8 cellular contexts compared by ENCODE assay signal in the genomic region with DNA sequence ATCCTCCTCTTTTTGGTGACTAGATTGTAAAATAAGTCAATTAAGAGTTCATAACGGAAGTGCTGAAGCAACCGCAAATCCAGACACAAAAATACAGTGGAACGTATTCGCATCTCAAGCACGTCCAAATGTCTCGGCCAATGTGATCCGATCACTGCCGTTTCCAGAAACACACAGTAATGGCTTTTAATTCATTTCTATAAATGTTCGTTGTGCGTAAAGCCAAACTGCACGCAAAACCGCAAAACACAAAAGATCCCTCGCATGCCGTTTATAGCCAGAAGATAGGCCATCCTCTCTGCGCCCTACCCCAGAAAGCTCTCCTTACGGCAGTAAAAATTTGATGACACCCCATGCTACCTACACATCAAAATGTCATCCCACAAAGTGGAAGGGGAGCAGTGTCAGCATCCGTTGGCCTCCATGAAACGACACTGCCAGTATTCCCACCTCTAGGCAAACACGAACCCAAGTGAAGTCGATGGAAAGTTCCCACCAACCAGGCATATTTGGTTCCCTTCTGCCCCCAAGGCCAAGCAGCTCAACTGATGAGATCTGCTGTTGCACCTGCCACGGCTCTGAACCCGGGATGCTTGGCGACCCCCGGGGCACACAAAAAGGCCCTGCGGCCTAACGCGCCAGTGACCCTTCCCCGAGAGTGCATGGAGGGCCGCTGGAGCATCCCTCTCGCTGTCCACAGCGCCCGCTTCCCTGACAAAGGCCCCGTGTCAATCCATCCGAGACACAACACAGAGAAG. TPM values are rescaled to one million over a fixed set of nuclear protein-coding genes. Genes with fewer than 3 reads are reported as not detected.
DNase-seq lines count a peak whose midpoint lies in the region; ATAC-seq, FAIRE-seq and TF ChIP-seq lines count a peak whose summit lies in the region.

No MANE protein-coding gene starts in this region.

- H3K4me3 Mint-ChIP-seq in activated CD8-positive, alpha-beta T cell treated with anti-CD3 and anti-CD28 coated beads, Interleukin-2, amount 10 ng/mL, durations not matched to agents 7 days and 5 days = peak overlapping the region; percentile 97

- no peak overlapping the region for H3K27ac ChIP-seq in AG04450 (ENCODE audit: low read depth, low read length)
- no peak overlapping the region for H3K27ac ChIP-seq in right cardiac atrium (ENCODE audit: low read length)

- DNase-seq in AG04450 (ENCODE audit: low read depth, low spot score) (no peak), H54 (ENCODE audit: insufficient read length, low spot score) (peak; percentile 8), right cardiac atrium (peak in 1 of 3 donors; percentile 52), retina (peak; percentile 70)
- no peak for DNase-seq in activated CD8-positive, alpha-beta T cell treated with anti-CD3 and anti-CD28 coated beads, Interleukin-2, amount 10 ng/mL, durations not matched to agents 7 days and 5 days
- DNase-seq in activated CD4-positive, alpha-beta T cell treated with anti-CD3 and anti-CD28 coated beads for 1 hour = no peak
- DNase-seq in activated CD4-positive, CD25-positive, alpha-beta regulatory T cell (lab: John Stamatoyannopoulos, UW) = no peak

- H3K4me1 Mint-ChIP-seq in activated CD8-positive, alpha-beta T cell treated with anti-CD3 and anti-CD28 coated beads, Interleukin-2, amount 10 ng/mL, durations not matched to agents 7 days and 5 days (ENCODE audit: low read depth) = peaks cover 22% of the 10 kb centered on the region

- H3K27ac Mint-ChIP-seq in activated CD8-positive, alpha-beta T cell treated with anti-CD3 and anti-CD28 coated beads, Interleukin-2, amount 10 ng/mL, durations not matched to agents 7 days and 5 days = peak overlapping the region; percentile 92

- no peak for TF ChIP-seq CTCF in AG04450 (IDR thresholded peaks at IDR 0.05; ENCODE audit: low read depth, low read length)

- no peaks in the 10 kb centered on the region for H3K27me3 Mint-ChIP-seq in activated CD8-positive, alpha-beta T cell treated with anti-CD3 and anti-CD28 coated beads, Interleukin-2, amount 10 ng/mL, durations not matched to agents 7 days and 5 days (ENCODE audit: low read depth)

- FAIRE-seq in H54 (lab: Jason Lieb, UNC) = no peak

- CTCF ChIA-PET in AG04450 (lab: Charles Lee) = interaction anchor here (0.7 kb wide), 1 partner anchor 145 kb away, joined by 4 read pairs; no protein-coding TSS in a partner anchor
- CTCF ChIA-PET in activated CD8-positive, alpha-beta T cell treated with anti-CD3 and anti-CD28 coated beads, Interleukin-2, amount 10 ng/mL, durations not matched to agents 7 days and 5 days (lab: Charles Lee) = interaction anchor here (1.2 kb wide), 1 partner anchor 183 kb away, joined by 4 read pairs; no protein-coding TSS in a partner anchor

- H3K9me3 Mint-ChIP-seq in activated CD8-positive, alpha-beta T cell treated with anti-CD3 and anti-CD28 coated beads, Interleukin-2, amount 10 ng/mL, durations not matched to agents 7 days and 5 days (ENCODE audit: insufficient read depth) = no peaks in the 10 kb centered on the region

- H3K36me3 Mint-ChIP-seq in activated CD8-positive, alpha-beta T cell treated with anti-CD3 and anti-CD28 coated beads, Interleukin-2, amount 10 ng/mL, durations not matched to agents 7 days and 5 days (ENCODE audit: low read depth) = peaks cover 3% of the 10 kb centered on the region

- POLR2A ChIA-PET in AG04450 (lab: Yijun Ruan, JAX) = no interaction called here
- POLR2A ChIA-PET in activated CD8-positive, alpha-beta T cell treated with anti-CD3 and anti-CD28 coated beads, Interleukin-2, amount 10 ng/mL, durations not matched to agents 7 days and 5 days (lab: Charles Lee) = no interaction called here

- no peak for ATAC-seq in activated CD8-positive, alpha-beta T cell treated with anti-CD3 and anti-CD28 coated beads, Interleukin-2, amount 10 ng/mL, durations not matched to agents 7 days and 5 days
- ATAC-seq in right cardiac atrium = no peak
- no peak for ATAC-seq in HG02885 (IDR thresholded peaks at IDR 0.05; ENCODE audit: poor library complexity, unreplicated experiment)

- WGBS in right cardiac atrium = 49% methylated on average over 34 of the region's 34 CpGs

- H3K4me3 ChIP-seq in AG04450 (ENCODE audit: low read depth, low read length) (peak overlapping the region; percentile 74), right cardiac atrium (ENCODE audit: low read length) (peak overlapping the region; percentile 91)

- intact Hi-C loops in right cardiac atrium (cut with DNase I) = loop anchor here in 2 of 4 donors (10.0 kb wide), 2 partner anchors 96 to 186 kb away; no protein-coding TSS in a partner anchor

- peaks cover 5% of the 10 kb centered on the region for H3K4me1 ChIP-seq in right cardiac atrium (ENCODE audit: control insufficient read depth, insufficient read depth, low read length)

- TF ChIP-seq POLR2A in H54 (IDR thresholded peaks at IDR 0.05; ENCODE audit: low read depth, low read length) = no peak

- H3K27me3 ChIP-seq in AG04450 (ENCODE audit: control insufficient read depth, insufficient read depth, low read length) (no peaks in the 10 kb centered on the region), right cardiac atrium (ENCODE audit: control insufficient read depth, insufficient read depth) (no peaks in the 10 kb centered on the region)

- H3K9me3 ChIP-seq in AG04450 (ENCODE audit: control insufficient read depth, insufficient read depth, low read length) (no peaks in the 10 kb centered on the region), right cardiac atrium (ENCODE audit: control insufficient read depth, low read length) (no peaks in the 10 kb centered on the region)

RNA-seq across cellular contexts. Expression of a gene that starts 1.4 kb away (rescaled TPM):
- polyA plus RNA-seq in AG04450 (2011; rRNA removed) (8.6 and 9.5 TPM in 2 replicates), right cardiac atrium (11.1 TPM)
- 32.1 and 42.6 TPM in 2 replicates for polyA minus RNA-seq in AG04450 (2011; rRNA and poly(A)+ RNA removed)
- total RNA-seq in activated CD8-positive, alpha-beta T cell treated with anti-CD3 and anti-CD28 coated beads, Interleukin-2, amount 10 ng/mL, durations not matched to agents 7 days and 5 days = 10 to 100 TPM; 39.3 to 47.8 TPM
- total RNA-seq in right cardiac atrium = 10 to 100 TPM; 24.2 to 26.6 (median 25.7) TPM

RNA-seq across cellular contexts. Expression of a gene that starts 28.6 kb away (rescaled TPM):
- polyA plus RNA-seq in AG04450 (2011; rRNA removed) = 2,254 and 2,667 TPM in 2 replicates
- polyA minus RNA-seq in AG04450 (2011; rRNA and poly(A)+ RNA removed) = 450 and 502 TPM in 2 replicates
- total RNA-seq in activated CD8-positive, alpha-beta T cell treated with anti-CD3 and anti-CD28 coated beads, Interleukin-2, amount 10 ng/mL, durations not matched to agents 7 days and 5 days = 1,000 to 10,000 TPM; 1,104 to 1,130 TPM
- total RNA-seq in right cardiac atrium = 100 to 1,000 TPM; 628 to 794 (median 683) TPM
- polyA plus RNA-seq in right cardiac atrium = 1,137 TPM

RNA-seq across cellular contexts. Expression of a gene that starts 37.9 kb away (rescaled TPM):
- polyA plus RNA-seq in AG04450 (2011; rRNA removed) (91.0 and 137 TPM in 2 replicates), right cardiac atrium (31.2 TPM)
- polyA minus RNA-seq in AG04450 (2011; rRNA and poly(A)+ RNA removed) = 88.5 and 102 TPM in 2 replicates
- 100 to 1,000 TPM; 106 to 112 TPM for total RNA-seq in activated CD8-positive, alpha-beta T cell treated with anti-CD3 and anti-CD28 coated beads, Interleukin-2, amount 10 ng/mL, durations not matched to agents 7 days and 5 days
- total RNA-seq in right cardiac atrium = 100 to 1,000 TPM in 1 of 4 donors, 10 to 100 TPM in 3; 94.4 to 120 (median 99.1) TPM

Comparison
In these comparisons a context has a peak if more than half of its experiments do, and no peak if none do; other contexts are left out.
1. DNase-seq: peak in H54 (single experiment) and retina (single experiment); none in AG04450 (single experiment), activated CD8-positive, alpha-beta T cell treated with anti-CD3 and anti-CD28 coated beads, Interleukin-2, amount 10 ng/mL, durations not matched to agents 7 days and 5 days (single experiment), activated CD4-positive, alpha-beta T cell treated with anti-CD3 and anti-CD28 coated beads for 1 hour (single experiment) and activated CD4-positive, CD25-positive, alpha-beta regulatory T cell (0 of 4).